1 cellular context compared by ENCODE assay signal in the genomic region with DNA sequence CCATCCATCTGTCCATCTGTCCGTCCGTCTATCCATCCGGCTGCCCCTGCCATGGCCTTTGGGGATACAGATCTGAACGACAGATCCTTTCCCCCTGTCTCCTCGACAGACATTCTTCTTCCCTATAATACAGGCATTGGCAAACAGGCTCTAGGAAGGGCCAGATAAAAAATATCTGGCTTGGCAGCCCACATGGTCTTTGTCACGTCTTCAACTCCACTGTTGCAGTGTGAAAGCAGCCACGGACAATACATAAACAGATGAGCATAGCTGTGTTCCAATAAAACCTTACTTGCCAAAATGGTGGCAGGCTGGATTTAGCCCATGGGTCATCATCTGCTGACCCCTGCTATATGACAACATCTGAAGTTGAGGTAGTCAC.
TF ChIP-seq lines count a peak whose summit lies in the region.

No MANE protein-coding gene starts in this region.

TF ChIP-seq in SK-N-SH treated with all-trans-retinoic acid at 6 μM for 48 hours, 23 proteins besides CTCF, POLR2A, EP300 and RAD21 (continued from another document):
- TF ChIP-seq, protein P1, sequence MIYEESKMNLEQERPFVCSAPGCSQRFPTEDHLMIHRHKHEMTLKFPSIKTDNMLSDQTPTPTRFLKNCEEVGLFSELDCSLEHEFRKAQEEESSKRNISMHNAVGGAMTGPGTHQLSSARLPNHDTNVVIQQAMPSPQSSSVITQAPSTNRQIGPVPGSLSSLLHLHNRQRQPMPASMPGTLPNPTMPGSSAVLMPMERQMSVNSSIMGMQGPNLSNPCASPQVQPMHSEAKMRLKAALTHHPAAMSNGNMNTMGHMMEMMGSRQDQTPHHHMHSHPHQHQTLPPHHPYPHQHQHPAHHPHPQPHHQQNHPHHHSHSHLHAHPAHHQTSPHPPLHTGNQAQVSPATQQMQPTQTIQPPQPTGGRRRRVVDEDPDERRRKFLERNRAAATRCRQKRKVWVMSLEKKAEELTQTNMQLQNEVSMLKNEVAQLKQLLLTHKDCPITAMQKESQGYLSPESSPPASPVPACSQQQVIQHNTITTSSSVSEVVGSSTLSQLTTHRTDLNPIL (CRISPR knock-in tag; IDR thresholded peaks at IDR 0.05; ENCODE audit: low read depth): no peak
- no peak for TF ChIP-seq ZNF565 (CRISPR knock-in tag; conservative IDR thresholded peaks at IDR 0.05; ENCODE audit: low read depth)
- TF ChIP-seq ZNF70 (CRISPR knock-in tag; IDR thresholded peaks at IDR 0.05): no peak
- TF ChIP-seq ZNF8 (CRISPR knock-in tag; IDR thresholded peaks at IDR 0.05): no peak
- TF ChIP-seq RARB (CRISPR knock-in tag; IDR thresholded peaks at IDR 0.05): no peak
- TF ChIP-seq SNAI2 (CRISPR knock-in tag; IDR thresholded peaks at IDR 0.05): no peak
- no peak for TF ChIP-seq ESRRG (CRISPR knock-in tag; IDR thresholded peaks at IDR 0.05)
- no peak for TF ChIP-seq CSDC2 (CRISPR knock-in tag; IDR thresholded peaks at IDR 0.05)
- no peak for TF ChIP-seq ARNTL (CRISPR knock-in tag; IDR thresholded peaks at IDR 0.05; ENCODE audit: borderline replicate concordance, low read depth)
- TF ChIP-seq PATZ1 (CRISPR knock-in tag; IDR thresholded peaks at IDR 0.05; ENCODE audit: borderline replicate concordance): no peak
- TF ChIP-seq ZFP30 (CRISPR knock-in tag; IDR thresholded peaks at IDR 0.05): no peak
- TF ChIP-seq, protein P2, sequence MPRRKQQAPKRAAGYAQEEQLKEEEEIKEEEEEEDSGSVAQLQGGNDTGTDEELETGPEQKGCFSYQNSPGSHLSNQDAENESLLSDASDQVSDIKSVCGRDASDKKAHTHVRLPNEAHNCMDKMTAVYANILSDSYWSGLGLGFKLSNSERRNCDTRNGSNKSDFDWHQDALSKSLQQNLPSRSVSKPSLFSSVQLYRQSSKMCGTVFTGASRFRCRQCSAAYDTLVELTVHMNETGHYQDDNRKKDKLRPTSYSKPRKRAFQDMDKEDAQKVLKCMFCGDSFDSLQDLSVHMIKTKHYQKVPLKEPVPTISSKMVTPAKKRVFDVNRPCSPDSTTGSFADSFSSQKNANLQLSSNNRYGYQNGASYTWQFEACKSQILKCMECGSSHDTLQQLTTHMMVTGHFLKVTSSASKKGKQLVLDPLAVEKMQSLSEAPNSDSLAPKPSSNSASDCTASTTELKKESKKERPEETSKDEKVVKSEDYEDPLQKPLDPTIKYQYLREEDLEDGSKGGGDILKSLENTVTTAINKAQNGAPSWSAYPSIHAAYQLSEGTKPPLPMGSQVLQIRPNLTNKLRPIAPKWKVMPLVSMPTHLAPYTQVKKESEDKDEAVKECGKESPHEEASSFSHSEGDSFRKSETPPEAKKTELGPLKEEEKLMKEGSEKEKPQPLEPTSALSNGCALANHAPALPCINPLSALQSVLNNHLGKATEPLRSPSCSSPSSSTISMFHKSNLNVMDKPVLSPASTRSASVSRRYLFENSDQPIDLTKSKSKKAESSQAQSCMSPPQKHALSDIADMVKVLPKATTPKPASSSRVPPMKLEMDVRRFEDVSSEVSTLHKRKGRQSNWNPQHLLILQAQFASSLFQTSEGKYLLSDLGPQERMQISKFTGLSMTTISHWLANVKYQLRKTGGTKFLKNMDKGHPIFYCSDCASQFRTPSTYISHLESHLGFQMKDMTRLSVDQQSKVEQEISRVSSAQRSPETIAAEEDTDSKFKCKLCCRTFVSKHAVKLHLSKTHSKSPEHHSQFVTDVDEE (CRISPR knock-in tag; IDR thresholded peaks at IDR 0.05): no peak
TF ChIP-seq in SK-N-SH treated with all-trans-retinoic acid at 6 μM for 48 hours: peak in this region for 0.
